In genomic region chr11:64923151-64923661, GRCh38 we compare ENCODE assay signal across 9 cellular contexts. TPM values are rescaled to one million over a fixed set of nuclear protein-coding genes. Genes with fewer than 3 reads are reported as not detected.
DNase-seq lines count a peak whose midpoint lies in the region; ATAC-seq, FAIRE-seq and TF ChIP-seq lines count a peak whose summit lies in the region.
"Had no signal": no experiment of that assay in that cellular context is flagged by ENCODE, and none has a peak within 500 bp of the region (broad histone marks: within the 10 kb centered on the region; RNA-seq: fewer than 3 reads in every experiment).

No MANE protein-coding gene starts in this region.

- peaks cover 19% of the 10 kb centered on the region for H3K4me1 ChIP-seq in A549
- peaks cover 0 to 7% (median 4%) of the 10 kb centered on the region in 4 experiments; a peak in 5 of 7 replicates for H3K4me1 ChIP-seq in H1 (replicated peaks in 1 of 4; ENCODE audit: control insufficient read depth in 3 of 4, insufficient read depth in 4 of 4, low read length in 3 of 4)
- peaks cover 15% of the 10 kb centered on the region for H3K4me1 ChIP-seq in neuron (ENCODE audit: insufficient read depth, low read length)

- no peaks in the 10 kb centered on the region for H3K79me2 ChIP-seq in H1 (ENCODE audit: control insufficient read depth in 1 of 2, insufficient read depth in 2 of 2, low read length in 2 of 2)

- H3K36me3 ChIP-seq in H1 (ENCODE audit: control insufficient read depth in 2 of 4, insufficient read depth in 4 of 4, low read length in 3 of 4) (no peaks in the 10 kb centered on the region; a peak in 1 of 8 replicates), neuron (ENCODE audit: insufficient read depth, low read length) (no peaks in the 10 kb centered on the region)

- H2AFZ ChIP-seq in H1 (ENCODE audit: low read length), result peak overlapping the region; percentile 98; the same call in 1 of the 2 replicates
- H2AFZ ChIP-seq in neuron (ENCODE audit: low read depth, low read length), result peak overlapping the region; percentile 31

- H2BK20ac ChIP-seq in H1 (ENCODE audit: low read length), result no peak overlapping the region

- no peak overlapping the region for H2AK5ac ChIP-seq in H1 (ENCODE audit: low read depth, low read length)

- peak overlapping the region; percentile 65 for H2BK15ac ChIP-seq in H1 (ENCODE audit: low read length)

- peaks cover 5% of the 10 kb centered on the region for H3K36me3 Mint-ChIP-seq in activated T-helper 2 cell treated with anti-CD3 and anti-CD28 coated beads, Interferon-gamma antibody, Interleukin-2, Interleukin-4, amounts not matched to agents 10 μg/mL and 5 μg/mL and 100 μg/mL, durations not matched to agents 14 hours and 24 hours and 36 hours (ENCODE audit: low read depth)

- no peak overlapping the region for H3K4me3 ChIP-seq in A549
- H3K4me3 ChIP-seq in LNCaP clone FGC (ENCODE audit: low read depth, low read length), result peak overlapping the region; percentile 85; the same call in 1 of the 2 replicates
- H3K4me3 ChIP-seq in H1 (ENCODE audit: extremely low read depth in 1 of 4, insufficient read depth in 2 of 4, low read depth in 3 of 4, low read length in 4 of 4), result no peak overlapping the region; a peak in 1 of 8 replicates
- H3K4me3 ChIP-seq in neuron (ENCODE audit: low read length), result no peak overlapping the region

- intact Hi-C loops in activated T-helper 2 cell treated with anti-CD3 and anti-CD28 coated beads, Interferon-gamma antibody, Interleukin-2, Interleukin-4, amounts not matched to agents 10 μg/mL and 5 μg/mL and 100 μg/mL, durations not matched to agents 14 hours and 24 hours and 36 hours (cut with micrococcal nuclease), result no loop called here

- no peak for TF ChIP-seq EP300 in A549 (IDR thresholded peaks at IDR 0.05)
- TF ChIP-seq EP300 in H1 (IDR thresholded peaks at IDR 0.05; ENCODE audit: borderline replicate concordance in 1 of 2, low read depth in 2 of 2, low read length in 2 of 2), result no peak

- 77% methylated on average over 5 of the region's 11 CpGs for WGBS in A549 (ENCODE audit: missing lambda C conversion rate)
- WGBS in H1 (ENCODE audit: extremely low coverage in 1 of 2, insufficient coverage in 1 of 2, insufficient read length in 1 of 2, insufficient replicate concordance in 2 of 2, low coverage in 1 of 2, low lambda C conversion rate in 2 of 2, missing lambda C conversion rate in 1 of 2), 2 experiments, result 93% methylated on average over 11 of the region's 11 CpGs; no CpG with 5 or more reads in 1 of the 2 experiments

- TF ChIP-seq CTCF in A549 (IDR thresholded peaks at IDR 0.05) (no peak), LNCaP clone FGC (IDR thresholded peaks at IDR 0.05; ENCODE audit: control insufficient read depth, extremely low read depth, insufficient read depth) (no peak), H1 (IDR thresholded peaks at IDR 0.05; ENCODE audit: control extremely low read depth in 1 of 3, insufficient read depth in 1 of 3, low read depth in 1 of 3, low read length in 3 of 3) (no peak)

- no peak for ATAC-seq in A549

- H3K27me3 ChIP-seq in H1 (replicated peaks in 1 of 4; ENCODE audit: control insufficient read depth in 3 of 4, extremely low read depth in 1 of 4, insufficient read depth in 3 of 4, low read length in 3 of 4) (peaks cover 0 to 6% (median 4%) of the 10 kb centered on the region in 4 experiments; a peak in 4 of 7 replicates), neuron (ENCODE audit: insufficient read depth, low read length) (no peaks in the 10 kb centered on the region)

- no peaks in the 10 kb centered on the region for H3K27me3 Mint-ChIP-seq in activated T-helper 2 cell treated with anti-CD3 and anti-CD28 coated beads, Interferon-gamma antibody, Interleukin-2, Interleukin-4, amounts not matched to agents 10 μg/mL and 5 μg/mL and 100 μg/mL, durations not matched to agents 14 hours and 24 hours and 36 hours (ENCODE audit: low read depth)

- POLR2A ChIA-PET in A549 (lab: Yijun Ruan, JAX), result no interaction called here
- POLR2A ChIA-PET in H1 (lab: Charles Lee; ENCODE audit: partially characterized antibody), result interaction anchor here (0.9 to 2.0 kb wide), 6 partner anchors 11 to 189 kb away, joined by 3 to 11 read pairs (median 4); partner anchors contain the start of genes EHD1 and SF1

- no peak overlapping the region for H3K23ac ChIP-seq in H1 (ENCODE audit: insufficient read length)

- DNase-seq in A549 (ENCODE audit: low read depth in 1 of 2, low spot score in 1 of 2) (no peak), LNCaP clone FGC (ENCODE audit: low read depth) (no peak), H1 (ENCODE audit: low read depth in 1 of 2, low spot score in 2 of 2) (no peak), NCI-H1092 (lab: John Stamatoyannopoulos, UW) (no peak), NCI-H774 (lab: John Stamatoyannopoulos, UW) (no peak), GOT3 (lab: John Stamatoyannopoulos, UW) (no peak)
- DNase-seq in activated T-helper 2 cell treated with anti-CD3 and anti-CD28 coated beads, Interferon-gamma antibody, Interleukin-2, Interleukin-4, amounts not matched to agents 10 μg/mL and 5 μg/mL and 100 μg/mL, durations not matched to agents 14 hours and 24 hours and 36 hours (ENCODE audit: low spot score), result no peak

- no peak overlapping the region for H3K4me3 Mint-ChIP-seq in activated T-helper 2 cell treated with anti-CD3 and anti-CD28 coated beads, Interferon-gamma antibody, Interleukin-2, Interleukin-4, amounts not matched to agents 10 μg/mL and 5 μg/mL and 100 μg/mL, durations not matched to agents 14 hours and 24 hours and 36 hours (ENCODE audit: low read depth)

- H3K14ac ChIP-seq in H1 (ENCODE audit: insufficient read length), result no peak overlapping the region

- no peak overlapping the region for H2BK120ac ChIP-seq in H1 (replicated peaks; ENCODE audit: low read depth, low read length)

- no peaks in the 10 kb centered on the region for H3K9me3 Mint-ChIP-seq in activated T-helper 2 cell treated with anti-CD3 and anti-CD28 coated beads, Interferon-gamma antibody, Interleukin-2, Interleukin-4, amounts not matched to agents 10 μg/mL and 5 μg/mL and 100 μg/mL, durations not matched to agents 14 hours and 24 hours and 36 hours
- H3K9me3 Mint-ChIP-seq: CD14-positive monocyte had no signal

- H3K4me1 Mint-ChIP-seq in activated T-helper 2 cell treated with anti-CD3 and anti-CD28 coated beads, Interferon-gamma antibody, Interleukin-2, Interleukin-4, amounts not matched to agents 10 μg/mL and 5 μg/mL and 100 μg/mL, durations not matched to agents 14 hours and 24 hours and 36 hours (ENCODE audit: low read depth), result peaks cover 13% of the 10 kb centered on the region

- FAIRE-seq in A549 (lab: Jason Lieb, UNC) (no peak), H1 (lab: Jason Lieb, UNC) (no peak)

- TF ChIP-seq POLR2A in A549 (IDR thresholded peaks at IDR 0.05; ENCODE audit: low read length), result no peak
- TF ChIP-seq POLR2A in H1 (IDR thresholded peaks at IDR 0.05; ENCODE audit: control extremely low read depth in 1 of 2, low read depth in 2 of 2, low read length in 2 of 2), result no peak

- H4K8ac ChIP-seq in H1 (ENCODE audit: extremely low read depth, insufficient read depth, low read length), result peak overlapping the region; percentile 82

- peak overlapping the region; percentile 52 for H4K91ac ChIP-seq in H1 (replicated peaks; ENCODE audit: insufficient read length, low read length)

- H3K4me2 ChIP-seq in A549 (peak overlapping the region; percentile 98; the same call in 2 of the 3 replicates), H1 (ENCODE audit: insufficient read depth in 1 of 2, low read depth in 2 of 2, low read length in 2 of 2) (peak overlapping the region; percentile 71 to 84; a peak in 2 of 4 replicates)

- no peak overlapping the region for H4K5ac ChIP-seq in H1 (ENCODE audit: insufficient read length, low read depth, low read length)

- no peak overlapping the region for H3K27ac Mint-ChIP-seq in activated T-helper 2 cell treated with anti-CD3 and anti-CD28 coated beads, Interferon-gamma antibody, Interleukin-2, Interleukin-4, amounts not matched to agents 10 μg/mL and 5 μg/mL and 100 μg/mL, durations not matched to agents 14 hours and 24 hours and 36 hours

- peak overlapping the region; percentile 41; the same call in 1 of the 2 replicates for H2BK12ac ChIP-seq in H1 (ENCODE audit: low read depth, low read length)

- H3K9me3 ChIP-seq in A549 (no peaks in the 10 kb centered on the region), H1 (ENCODE audit: insufficient read depth in 2 of 2, low read depth in 1 of 2, low read length in 1 of 2) (no peaks in the 10 kb centered on the region), neuron (ENCODE audit: low read length) (no peaks in the 10 kb centered on the region)

- no peaks in the 10 kb centered on the region for H4K20me1 ChIP-seq in H1 (replicated peaks in 1 of 2; ENCODE audit: control insufficient read depth in 1 of 2, insufficient read depth in 2 of 2, low read length in 2 of 2)

- H3K56ac ChIP-seq in H1 (replicated peaks; ENCODE audit: insufficient read length, low read depth, low read length), result no peak overlapping the region

- H3K18ac ChIP-seq in H1 (ENCODE audit: extremely low read depth, low read length), result no peak overlapping the region

- TF ChIP-seq RAD21 in A549 (conservative IDR thresholded peaks at IDR 0.05 in 1 of 2, IDR thresholded peaks at IDR 0.05 in 1 of 2) (no peak), H1 (IDR thresholded peaks at IDR 0.05 in 1 of 2, conservative IDR thresholded peaks at IDR 0.05 in 1 of 2; ENCODE audit: low read depth in 2 of 2, low read length in 2 of 2) (no peak)

- CTCF ChIA-PET in A549 (lab: Yijun Ruan, JAX) (interaction anchor here (1.1 to 14.9 kb wide), 4 partner anchors 10 to 92 kb away, joined by 3 to 132 read pairs (median 6); partner anchors contain the start of gene BATF2), H1 (lab: Charles Lee; ENCODE audit: partially characterized antibody) (interaction anchor here (0.6 to 2.4 kb wide), 5 partner anchors 11 to 565 kb away, joined by 3 to 7 read pairs (median 3); partner anchors contain the start of gene BATF2)

- peak overlapping the region in 2 of 4 experiments; percentile 8 to 39; a peak in 1 of 7 replicates for H3K9ac ChIP-seq in H1 (replicated peaks in 1 of 4; ENCODE audit: extremely low read depth in 1 of 4, low read depth in 3 of 4, low read length in 3 of 4)

- peaks cover 8% of the 10 kb centered on the region; the same call in 1 of the 2 replicates for H3K23me2 ChIP-seq in H1 (ENCODE audit: low read depth, low read length)

- H3K79me1 ChIP-seq in H1 (ENCODE audit: low read depth, low read length), result no peaks in the 10 kb centered on the region

- H2BK5ac ChIP-seq in H1 (ENCODE audit: low read depth, low read length), result peak overlapping the region; percentile 87; the same call in 1 of the 2 replicates

- peak overlapping the region; percentile 93 to 96; a peak in 5 of 6 replicates for H3K27ac ChIP-seq in A549
- no peak overlapping the region for H3K27ac ChIP-seq in H1 (ENCODE audit: low read depth, low read length)

- no peak overlapping the region for H3K4ac ChIP-seq in H1 (replicated peaks; ENCODE audit: insufficient read length, low read depth, low read length)

RNA-seq across cellular contexts. Expression of gene PPP2R5B, which starts 1.3 kb away (rescaled TPM):
- polyA plus RNA-seq in A549 (2011; rRNA removed) (6.9 and 11.1 TPM in 2 replicates), A549 (2017; fragmentation: RNase III; extraction: RNeasy Plus Mini Kit Qiagen cat#74134 plus additional on column Dnase treatment) (3.9 to 6.1 TPM (median 5.7 TPM) in 3 replicates), H1 (2011; rRNA removed) (4.9 and 6.3 TPM in 2 replicates)
- polyA plus RNA-seq in A549 (2012; cell fraction: cytosol; rRNA removed), result 5.5 and 6.4 TPM in 2 replicates
- 12.3 TPM in 2 replicates for polyA plus RNA-seq in A549 (2012; cell fraction: nucleus; rRNA removed)
- polyA minus RNA-seq in A549 (2011; rRNA and poly(A)+ RNA removed), result 5.3 and 7.6 TPM in 2 replicates
- 5.1 and 5.8 TPM in 2 replicates for total RNA-seq in H1 (2021; fragmentation: NEBNext Ultra II Directional; extraction: Animal tissue kit (Norgen Biotek cat#: 25700))
- 5.2 TPM for polyA plus RNA-seq in H1 (2011; cell fraction: cytosol; rRNA removed)
- polyA plus RNA-seq in H1 (2011; cell fraction: nucleus; rRNA removed), result 13.4 TPM
- polyA plus RNA-seq in H1 (2012, experiment 1 of 2), result 4.7 to 4.8 TPM (median 4.7 TPM) in 4 replicates
- polyA plus RNA-seq in H1 (2012, experiment 2 of 2), result 5.9 TPM
- 3.7 TPM for polyA plus RNA-seq in H1 (2013, experiment 1 of 2)
- 3.8 TPM for polyA plus RNA-seq in H1 (2013, experiment 2 of 2)
- 2.3 and 2.8 TPM in 2 replicates for polyA minus RNA-seq in H1 (2011; rRNA and poly(A)+ RNA removed)
- 2.5 TPM for polyA minus RNA-seq in H1 (2011; cell fraction: cytosol; rRNA and poly(A)+ RNA removed)
- polyA minus RNA-seq in H1 (2011; cell fraction: nucleus; rRNA and poly(A)+ RNA removed), result 4.9 TPM
- 13.6 and 16.1 TPM in 2 replicates for total RNA-seq in activated T-helper 2 cell treated with anti-CD3 and anti-CD28 coated beads, Interferon-gamma antibody, Interleukin-2, Interleukin-4, amounts not matched to agents 10 μg/mL and 5 μg/mL and 100 μg/mL, durations not matched to agents 14 hours and 24 hours and 36 hours

RNA-seq across cellular contexts. Expression of gene ATG2A, which starts 6.2 kb away (rescaled TPM):
- polyA plus RNA-seq in A549 (2011; rRNA removed) (3.1 and 4.0 TPM in 2 replicates), A549 (2017; fragmentation: RNase III; extraction: RNeasy Plus Mini Kit Qiagen cat#74134 plus additional on column Dnase treatment) (10.7 to 13.4 TPM (median 12.8 TPM) in 3 replicates), H1 (2011; rRNA removed) (12.1 and 19.8 TPM in 2 replicates)
- polyA plus RNA-seq in A549 (2012; cell fraction: cytosol; rRNA removed), result 9.1 and 14.1 TPM in 2 replicates
- polyA plus RNA-seq in A549 (2012; cell fraction: nucleus; rRNA removed), result 34.5 and 48.9 TPM in 2 replicates
- polyA minus RNA-seq in A549 (2011; rRNA and poly(A)+ RNA removed), result 8.2 TPM in 2 replicates
- 20.9 and 22.1 TPM in 2 replicates for total RNA-seq in H1 (2021; fragmentation: NEBNext Ultra II Directional; extraction: Animal tissue kit (Norgen Biotek cat#: 25700))
- 7.3 TPM for polyA plus RNA-seq in H1 (2011; cell fraction: cytosol; rRNA removed)
- 29.8 TPM for polyA plus RNA-seq in H1 (2011; cell fraction: nucleus; rRNA removed)
- 13.2 to 19.6 TPM (median 18.1 TPM) in 4 replicates for polyA plus RNA-seq in H1 (2012, experiment 1 of 2)
- 14.9 TPM for polyA plus RNA-seq in H1 (2012, experiment 2 of 2)
- 7.1 TPM for polyA plus RNA-seq in H1 (2013, experiment 1 of 2)
- polyA plus RNA-seq in H1 (2013, experiment 2 of 2), result 7.1 TPM
- polyA minus RNA-seq in H1 (2011; rRNA and poly(A)+ RNA removed), result 8.1 and 8.8 TPM in 2 replicates
- 18.1 TPM for polyA minus RNA-seq in H1 (2011; cell fraction: cytosol; rRNA and poly(A)+ RNA removed)
- polyA minus RNA-seq in H1 (2011; cell fraction: nucleus; rRNA and poly(A)+ RNA removed), result 24.5 TPM
- total RNA-seq in activated T-helper 2 cell treated with anti-CD3 and anti-CD28 coated beads, Interferon-gamma antibody, Interleukin-2, Interleukin-4, amounts not matched to agents 10 μg/mL and 5 μg/mL and 100 μg/mL, durations not matched to agents 14 hours and 24 hours and 36 hours, result 20.7 and 26.1 TPM in 2 replicates

RNA-seq across cellular contexts. Expression of gene GPHA2, which starts 12.5 kb away (rescaled TPM):
- polyA plus RNA-seq in A549 (2011; rRNA removed), result not detected in 2 replicates
- polyA plus RNA-seq in A549 (2012; cell fraction: cytosol; rRNA removed), result not detected in 2 replicates
- 0.32 TPM in 1 of 2 replicates, not detected in the other for polyA plus RNA-seq in A549 (2012; cell fraction: nucleus; rRNA removed)
- not detected in 3 replicates for polyA plus RNA-seq in A549 (2017; fragmentation: RNase III; extraction: RNeasy Plus Mini Kit Qiagen cat#74134 plus additional on column Dnase treatment)
- not detected in 2 replicates for polyA minus RNA-seq in A549 (2011; rRNA and poly(A)+ RNA removed)
- 0.97 and 1.5 TPM in 2 replicates for total RNA-seq in H1 (2021; fragmentation: NEBNext Ultra II Directional; extraction: Animal tissue kit (Norgen Biotek cat#: 25700))
- polyA plus RNA-seq in H1 (2011; rRNA removed), result 4.4 and 5.4 TPM in 2 replicates
- polyA plus RNA-seq in H1 (2011; cell fraction: cytosol; rRNA removed), result 3.3 TPM
- polyA plus RNA-seq in H1 (2011; cell fraction: nucleus; rRNA removed), result 2.4 TPM
- 1.0 to 2.8 TPM (median 1.6 TPM) in 4 replicates for polyA plus RNA-seq in H1 (2012, experiment 1 of 2)
- polyA plus RNA-seq in H1 (2012, experiment 2 of 2), result 3.1 TPM
- 2.5 TPM for polyA plus RNA-seq in H1 (2013, experiment 1 of 2)
- polyA plus RNA-seq in H1 (2013, experiment 2 of 2), result 2.7 TPM
- polyA minus RNA-seq in H1 (2011; rRNA and poly(A)+ RNA removed), result 1.4 TPM in 1 of 2 replicates, not detected in the other
- polyA minus RNA-seq in H1 (2011; cell fraction: cytosol; rRNA and poly(A)+ RNA removed), result not detected
- not detected for polyA minus RNA-seq in H1 (2011; cell fraction: nucleus; rRNA and poly(A)+ RNA removed)
- total RNA-seq in activated T-helper 2 cell treated with anti-CD3 and anti-CD28 coated beads, Interferon-gamma antibody, Interleukin-2, Interleukin-4, amounts not matched to agents 10 μg/mL and 5 μg/mL and 100 μg/mL, durations not matched to agents 14 hours and 24 hours and 36 hours, result not detected in 2 replicates
- polyA plus RNA-seq: CD14-positive monocyte had no signal

RNA-seq across cellular contexts. Expression of gene EHD1, which starts 44.8 kb away (rescaled TPM):
- 25.9 and 27.7 TPM in 2 replicates for polyA plus RNA-seq in A549 (2011; rRNA removed)
- polyA plus RNA-seq in A549 (2012; cell fraction: cytosol; rRNA removed), result 96.0 and 103 TPM in 2 replicates
- polyA plus RNA-seq in A549 (2012; cell fraction: nucleus; rRNA removed), result 153 and 200 TPM in 2 replicates
- 37.8 to 52.4 TPM (median 43.4 TPM) in 3 replicates for polyA plus RNA-seq in A549 (2017; fragmentation: RNase III; extraction: RNeasy Plus Mini Kit Qiagen cat#74134 plus additional on column Dnase treatment)
- polyA minus RNA-seq in A549 (2011; rRNA and poly(A)+ RNA removed), result 65.8 and 67.3 TPM in 2 replicates
- 36.9 and 42.9 TPM in 2 replicates for total RNA-seq in H1 (2021; fragmentation: NEBNext Ultra II Directional; extraction: Animal tissue kit (Norgen Biotek cat#: 25700))
- 31.5 and 54.0 TPM in 2 replicates for polyA plus RNA-seq in H1 (2011; rRNA removed)
- 33.1 TPM for polyA plus RNA-seq in H1 (2011; cell fraction: cytosol; rRNA removed)
- polyA plus RNA-seq in H1 (2011; cell fraction: nucleus; rRNA removed), result 38.0 TPM
- 22.9 to 33.8 TPM (median 30.9 TPM) in 4 replicates for polyA plus RNA-seq in H1 (2012, experiment 1 of 2)
- 28.9 TPM for polyA plus RNA-seq in H1 (2012, experiment 2 of 2)
- 19.7 TPM for polyA plus RNA-seq in H1 (2013, experiment 1 of 2)
- polyA plus RNA-seq in H1 (2013, experiment 2 of 2), result 17.7 TPM
- polyA minus RNA-seq in H1 (2011; rRNA and poly(A)+ RNA removed), result 24.7 and 48.1 TPM in 2 replicates
- polyA minus RNA-seq in H1 (2011; cell fraction: cytosol; rRNA and poly(A)+ RNA removed), result 28.1 TPM
- 22.0 TPM for polyA minus RNA-seq in H1 (2011; cell fraction: nucleus; rRNA and poly(A)+ RNA removed)
- 107 TPM in 2 replicates for total RNA-seq in activated T-helper 2 cell treated with anti-CD3 and anti-CD28 coated beads, Interferon-gamma antibody, Interleukin-2, Interleukin-4, amounts not matched to agents 10 μg/mL and 5 μg/mL and 100 μg/mL, durations not matched to agents 14 hours and 24 hours and 36 hours

RNA-seq across cellular contexts. Expression of gene MAJIN, which starts 48.7 kb away (rescaled TPM):
- polyA plus RNA-seq in A549 (2011; rRNA removed) (0.12 and 0.24 TPM in 2 replicates), A549 (2017; fragmentation: RNase III; extraction: RNeasy Plus Mini Kit Qiagen cat#74134 plus additional on column Dnase treatment) (not detected in 3 replicates), H1 (2011; rRNA removed) (not detected in 2 replicates)
- polyA plus RNA-seq in A549 (2012; cell fraction: cytosol; rRNA removed), result 0.04 TPM in 1 of 2 replicates, not detected in the other
- 0.12 TPM in 1 of 2 replicates, not detected in the other for polyA plus RNA-seq in A549 (2012; cell fraction: nucleus; rRNA removed)
- polyA minus RNA-seq in A549 (2011; rRNA and poly(A)+ RNA removed), result not detected in 2 replicates
- not detected in 2 replicates for total RNA-seq in H1 (2021; fragmentation: NEBNext Ultra II Directional; extraction: Animal tissue kit (Norgen Biotek cat#: 25700))
- not detected for polyA plus RNA-seq in H1 (2011; cell fraction: cytosol; rRNA removed)
- not detected for polyA plus RNA-seq in H1 (2011; cell fraction: nucleus; rRNA removed)
- polyA plus RNA-seq in H1 (2012, experiment 1 of 2), result not detected in 4 replicates
- not detected for polyA plus RNA-seq in H1 (2012, experiment 2 of 2)
- not detected for polyA plus RNA-seq in H1 (2013, experiment 1 of 2)
- polyA plus RNA-seq in H1 (2013, experiment 2 of 2), result not detected
- polyA minus RNA-seq in H1 (2011; rRNA and poly(A)+ RNA removed), result not detected in 2 replicates
- not detected for polyA minus RNA-seq in H1 (2011; cell fraction: cytosol; rRNA and poly(A)+ RNA removed)
- polyA minus RNA-seq in H1 (2011; cell fraction: nucleus; rRNA and poly(A)+ RNA removed), result not detected
- not detected in 2 replicates for total RNA-seq in activated T-helper 2 cell treated with anti-CD3 and anti-CD28 coated beads, Interferon-gamma antibody, Interleukin-2, Interleukin-4, amounts not matched to agents 10 μg/mL and 5 μg/mL and 100 μg/mL, durations not matched to agents 14 hours and 24 hours and 36 hours
- polyA plus RNA-seq: CD14-positive monocyte had no signal
